In genomic region chr9:72362118-72362531, GRCh38 we compare ENCODE assay signal across 8 cellular contexts. TPM values are rescaled to one million over a fixed set of nuclear protein-coding genes. Genes with fewer than 3 reads are reported as not detected.
A peak's percentile ranks its signal among the peaks of the same experiment; 100 is the strongest.
DNase-seq lines count a peak whose midpoint lies in the region; ATAC-seq and TF ChIP-seq lines count a peak whose summit lies in the region.

No MANE protein-coding gene starts in this region.

- peak overlapping the region; percentile 96 for H3K4me3 ChIP-seq in cardiac muscle cell
- H3K4me3 ChIP-seq in astrocyte of the spinal cord (ENCODE audit: low read depth, low read length) = peak overlapping the region; percentile 85
- H3K4me3 ChIP-seq in right lobe of liver = peak overlapping the region; percentile 73 to 81 (median 74)
- peak overlapping the region; percentile 63 to 91 (median 75) for H3K4me3 ChIP-seq in upper lobe of left lung

- H3K27me3 ChIP-seq in cardiac muscle cell (no peaks in the 10 kb centered on the region), right lobe of liver (no peaks in the 10 kb centered on the region), upper lobe of left lung (no peaks in the 10 kb centered on the region)

- TF ChIP-seq EP300 in upper lobe of left lung (IDR thresholded peaks at IDR 0.05) = peak in 1 of 4 donors; percentile 36

- DNase-seq in cardiac muscle cell (ENCODE audit: low read depth in 1 of 2, low spot score in 1 of 2) = peak in 1 of 2 donors; percentile 48
- DNase-seq in cardiac septum (ENCODE audit: low spot score) = no peak
- DNase-seq in astrocyte of the spinal cord (ENCODE audit: low read depth, low spot score) = peak; percentile 30
- DNase-seq in right lobe of liver = no peak
- no peak for DNase-seq in upper lobe of left lung
- no peak for DNase-seq in NK-92 treated with Interleukin-12 subunit alpha and Interleukin-12 subunit beta, amount 100 ng/mL, for 24 hours (lab: John Stamatoyannopoulos, UW)

- no peak for TF ChIP-seq POLR2A in right lobe of liver (IDR thresholded peaks at IDR 0.05)
- no peak for TF ChIP-seq POLR2A in upper lobe of left lung (IDR thresholded peaks at IDR 0.05)

- H3K27ac ChIP-seq in cardiac muscle cell (peak overlapping the region; percentile 100), right lobe of liver (peak overlapping the region; percentile 99 to 100 (median 100)), upper lobe of left lung (peak overlapping the region; percentile 100)

- TF ChIP-seq CTCF in cardiac muscle cell (IDR thresholded peaks at IDR 0.05; ENCODE audit: low read depth, low read length) = no peak
- no peak for TF ChIP-seq CTCF in astrocyte of the spinal cord (IDR thresholded peaks at IDR 0.05; ENCODE audit: low read depth, low read length)
- TF ChIP-seq CTCF in right lobe of liver (IDR thresholded peaks at IDR 0.05) = no peak
- TF ChIP-seq CTCF in upper lobe of left lung (IDR thresholded peaks at IDR 0.05) = no peak

- H3K9me3 ChIP-seq in cardiac muscle cell (ENCODE audit: low read depth) (no peaks in the 10 kb centered on the region), right lobe of liver (no peaks in the 10 kb centered on the region), upper lobe of left lung (no peaks in the 10 kb centered on the region)

- peak in 1 of 4 donors; percentile 9 for ATAC-seq in right lobe of liver
- no peak for ATAC-seq in upper lobe of left lung (ENCODE audit: low FRiP score in 2 of 2)
- no peak for ATAC-seq in HG02623 (IDR thresholded peaks at IDR 0.05; ENCODE audit: unreplicated experiment)
- ATAC-seq in GM18520 (IDR thresholded peaks at IDR 0.05; ENCODE audit: unreplicated experiment) = no peak

- H3K36me3 ChIP-seq in cardiac muscle cell = peaks cover 27% of the 10 kb centered on the region
- H3K36me3 ChIP-seq in right lobe of liver = peaks cover 0 to 43% (median 23%) of the 10 kb centered on the region in 4 donors
- peaks cover 0 to 46% (median 17%) of the 10 kb centered on the region in 4 donors for H3K36me3 ChIP-seq in upper lobe of left lung

- WGBS in right lobe of liver (ENCODE audit: insufficient coverage, low coverage, low lambda C conversion rate, missing lambda C conversion rate) = 0% methylated on average over 2 of the region's 2 CpGs
- 20 to 21% methylated on average over 2 of the region's 2 CpGs for WGBS in upper lobe of left lung, 2 donors

- in situ Hi-C loops in astrocyte of the spinal cord (cut with HindIII; ENCODE audit: low sequenced_read_pairs) = loop anchor here (25.0 kb wide), 1 partner anchor 225 kb away; no protein-coding TSS in a partner anchor

- intact Hi-C loops in cardiac septum (cut with DNase I) (loop anchor here (5.0 kb wide), 1 partner anchor 230 kb away; no protein-coding TSS in a partner anchor), right lobe of liver (cut with DNase I) (loop anchor here in 1 of 2 donors (10.0 kb wide), 2 partner anchors 67 to 193 kb away; no protein-coding TSS in a partner anchor)

- H3K4me1 ChIP-seq in cardiac muscle cell (ENCODE audit: low read depth) (peaks cover 57% of the 10 kb centered on the region), right lobe of liver (peaks cover 0 to 43% (median 21%) of the 10 kb centered on the region in 4 donors), upper lobe of left lung (peaks cover 42 to 63% (median 52%) of the 10 kb centered on the region in 4 donors)

RNA-seq across cellular contexts. Expression of gene ZFAND5, which starts 2.9 kb away (rescaled TPM):
- 174 and 188 TPM in 2 replicates for total RNA-seq in cardiac muscle cell
- 152 and 173 TPM in 2 replicates for polyA plus RNA-seq in cardiac muscle cell
- total RNA-seq in cardiac septum = 188 TPM
- total RNA-seq in right lobe of liver = 100 to 1,000 TPM in 3 of 6 experiments, 10 to 100 TPM in 3; 88.4 to 119 (median 100) TPM
- total RNA-seq in upper lobe of left lung = 100 to 1,000 TPM; 199 to 483 (median 293) TPM
